ENCODE assay signal across 8 cellular contexts in genomic region chr13:60397693-60398437, GRCh38. TPM values are rescaled to one million over a fixed set of nuclear protein-coding genes. Genes with fewer than 3 reads are reported as not detected.
DNase-seq lines count a peak whose midpoint lies in the region; ATAC-seq, FAIRE-seq and TF ChIP-seq lines count a peak whose summit lies in the region.

No MANE protein-coding gene starts in this region.

- H3K36me3 ChIP-seq in Caco-2 (ENCODE audit: control insufficient read depth, insufficient read depth, low read length) (no peaks in the 10 kb centered on the region), Peyer's patch (no peaks in the 10 kb centered on the region), pancreas (no peaks in the 10 kb centered on the region)

- no peaks in the 10 kb centered on the region for H3K27me3 Mint-ChIP-seq in Caco-2 (ENCODE audit: insufficient read depth, unreplicated experiment)
- H3K27me3 Mint-ChIP-seq in activated naive CD8-positive, alpha-beta T cell treated with anti-CD3 and anti-CD28 coated beads, Interleukin-2, amount 10 ng/mL, durations not matched to agents 7 days and 5 days: peaks cover 4% of the 10 kb centered on the region

- H3K36me3 Mint-ChIP-seq in Caco-2 (ENCODE audit: insufficient read depth, unreplicated experiment): peaks cover 19% of the 10 kb centered on the region
- no peaks in the 10 kb centered on the region for H3K36me3 Mint-ChIP-seq in activated naive CD8-positive, alpha-beta T cell treated with anti-CD3 and anti-CD28 coated beads, Interleukin-2, amount 10 ng/mL, durations not matched to agents 7 days and 5 days

- peaks cover 36% of the 10 kb centered on the region for H3K4me1 Mint-ChIP-seq in Caco-2 (ENCODE audit: low read depth, unreplicated experiment)
- H3K4me1 Mint-ChIP-seq in activated naive CD8-positive, alpha-beta T cell treated with anti-CD3 and anti-CD28 coated beads, Interleukin-2, amount 10 ng/mL, durations not matched to agents 7 days and 5 days: peaks cover 23% of the 10 kb centered on the region

- POLR2A ChIA-PET in Caco-2 (lab: Charles Lee): interaction anchor here (0.5 kb wide), 1 partner anchor 1778 kb away, joined by 3 read pairs; no protein-coding TSS in a partner anchor
- POLR2A ChIA-PET in activated naive CD8-positive, alpha-beta T cell treated with anti-CD3 and anti-CD28 coated beads, Interleukin-2, amount 10 ng/mL, durations not matched to agents 7 days and 5 days (lab: Charles Lee): no interaction called here

- H3K4me1 ChIP-seq in Caco-2 (peaks cover 18% of the 10 kb centered on the region), Peyer's patch (peaks cover 0 to 18% (median 2%) of the 10 kb centered on the region in 4 donors), pancreas (peaks cover 8 to 16% (median 15%) of the 10 kb centered on the region in 3 donors)

- DNase-seq in Caco-2: peak in 1 of 2 experiments; percentile 76
- DNase-seq in Peyer's patch: peak; percentile 56 to 83 (median 80)
- DNase-seq in activated naive CD8-positive, alpha-beta T cell treated with anti-CD3 and anti-CD28 coated beads, Interleukin-2, amount 10 ng/mL, durations not matched to agents 7 days and 5 days: no peak
- peak; percentile 83 for DNase-seq in Right ventricle myocardium superior
- peak; percentile 56 to 85 (median 66) for DNase-seq in pancreas
- no peak for DNase-seq in SHP77 treated with DMSO at 0.1 percent for 48 hours (lab: John Stamatoyannopoulos, UW)

- H3K27ac ChIP-seq in Peyer's patch: peak overlapping the region; percentile 97 to 99 (median 98)
- peak overlapping the region; percentile 88 to 97 (median 96) for H3K27ac ChIP-seq in pancreas

- TF ChIP-seq POLR2A in Peyer's patch (IDR thresholded peaks at IDR 0.05): peak; percentile 53 to 54

- intact Hi-C loops in Caco-2 (cut with micrococcal nuclease; ENCODE audit: unreplicated experiment): loop anchor here (2.0 to 10.0 kb wide), 2 partner anchors 235 to 703 kb away; partner anchors contain the start of gene DIAPH3
- intact Hi-C loops in Right ventricle myocardium superior (cut with DNase I): no loop called here
- intact Hi-C loops in pancreas (cut with DNase I): no loop called here

- H3K4me3 Mint-ChIP-seq in Caco-2 (ENCODE audit: unreplicated experiment): peak overlapping the region; percentile 91
- H3K4me3 Mint-ChIP-seq in activated naive CD8-positive, alpha-beta T cell treated with anti-CD3 and anti-CD28 coated beads, Interleukin-2, amount 10 ng/mL, durations not matched to agents 7 days and 5 days: peak overlapping the region; percentile 91

- CTCF ChIA-PET in Caco-2 (lab: Charles Lee): interaction anchor here (1.4 kb wide), 1 partner anchor 33 kb away, joined by 3 read pairs; no protein-coding TSS in a partner anchor

- H3K9me3 Mint-ChIP-seq in Caco-2 (ENCODE audit: unreplicated experiment): no peaks in the 10 kb centered on the region
- no peaks in the 10 kb centered on the region for H3K9me3 Mint-ChIP-seq in activated naive CD8-positive, alpha-beta T cell treated with anti-CD3 and anti-CD28 coated beads, Interleukin-2, amount 10 ng/mL, durations not matched to agents 7 days and 5 days

- H3K4me3 ChIP-seq in Caco-2 (ENCODE audit: low read depth, low read length) (peak overlapping the region; percentile 58), Peyer's patch (peak overlapping the region; percentile 70 to 85 (median 78)), pancreas (peak overlapping the region; percentile 36 to 71 (median 54))

- WGBS in pancreas, 2 donors: 0 to 1% methylated on average over 45 of the region's 45 CpGs

- FAIRE-seq in pancreas (lab: Jason Lieb, UNC): no peak

- H3K9me3 ChIP-seq in Caco-2: no peaks in the 10 kb centered on the region
- no peaks in the 10 kb centered on the region for H3K9me3 ChIP-seq in Peyer's patch
- no peaks in the 10 kb centered on the region for H3K9me3 ChIP-seq in pancreas

- BruUV-seq in Caco-2 (replicated peaks; lab: Mats Ljungman, UMichigan): TSS peak; percentile 52

- TF ChIP-seq CTCF in Caco-2 (IDR thresholded peaks at IDR 0.05; ENCODE audit: insufficient read depth in 1 of 2, low read depth in 1 of 2, low read length in 1 of 2, severe bottlenecking in 1 of 2, unreplicated experiment in 1 of 2) (no peak), Peyer's patch (IDR thresholded peaks at IDR 0.05) (no peak), pancreas (IDR thresholded peaks at IDR 0.05) (no peak)

- peak overlapping the region; percentile 85 for H3K27ac Mint-ChIP-seq in Caco-2 (ENCODE audit: unreplicated experiment)
- peak overlapping the region; percentile 97 for H3K27ac Mint-ChIP-seq in activated naive CD8-positive, alpha-beta T cell treated with anti-CD3 and anti-CD28 coated beads, Interleukin-2, amount 10 ng/mL, durations not matched to agents 7 days and 5 days

- peak; percentile 35 for ATAC-seq in GM19395 (IDR thresholded peaks at IDR 0.05; ENCODE audit: unreplicated experiment)
- peak; percentile 12 for ATAC-seq in HG03469 (IDR thresholded peaks at IDR 0.05; ENCODE audit: unreplicated experiment)
- peak; percentile 9 for ATAC-seq in activated naive CD8-positive, alpha-beta T cell treated with anti-CD3 and anti-CD28 coated beads, Interleukin-2, amount 10 ng/mL, durations not matched to agents 7 days and 5 days (ENCODE audit: low read depth)
- peak; percentile 14 for ATAC-seq in Right ventricle myocardium superior (ENCODE audit: poor library complexity)
- peak; percentile 6 to 27 (median 12) for ATAC-seq in pancreas

- no peaks in the 10 kb centered on the region for H3K27me3 ChIP-seq in Caco-2 (replicated peaks; ENCODE audit: control insufficient read depth, insufficient read depth, low read length)
- no peaks in the 10 kb centered on the region for H3K27me3 ChIP-seq in Peyer's patch
- H3K27me3 ChIP-seq in pancreas: no peaks in the 10 kb centered on the region

RNA-seq across cellular contexts. Expression of gene TDRD3, which starts 0.8 kb away (rescaled TPM):
- 16.3 and 17.2 TPM in 2 replicates for total RNA-seq in Caco-2 (2022)
- 10 to 100 TPM; 18.4 to 29.9 (median 20.9) TPM for total RNA-seq in Peyer's patch
- 10 to 100 TPM; 26.5 to 31.1 TPM for total RNA-seq in activated naive CD8-positive, alpha-beta T cell treated with anti-CD3 and anti-CD28 coated beads, Interleukin-2, amount 10 ng/mL, durations not matched to agents 7 days and 5 days
- total RNA-seq in Right ventricle myocardium superior: 38.4 TPM
- 10 to 100 TPM; 17.8 to 24.6 (median 21.4) TPM for total RNA-seq in pancreas
- 10 to 100 TPM; 12.2 to 14.3 TPM for polyA plus RNA-seq in pancreas

Comparison
In these comparisons a context has a peak if more than half of its experiments do, and no peak if none do; other contexts are left out.
1. DNase-seq: peak in Peyer's patch (3 of 3), Right ventricle myocardium superior (single experiment) and pancreas (6 of 6); none in activated naive CD8-positive, alpha-beta T cell treated with anti-CD3 and anti-CD28 coated beads, Interleukin-2, amount 10 ng/mL, durations not matched to agents 7 days and 5 days (single experiment) and SHP77 treated with DMSO at 0.1 percent for 48 hours (single experiment).
2. Peak in every context shown above with its lines, with median percentiles within 50 percentile points of each other: H3K4me3 ChIP-seq and ATAC-seq.